Comparison of ENCODE assay signal across 16 cellular contexts in the genomic region with DNA sequence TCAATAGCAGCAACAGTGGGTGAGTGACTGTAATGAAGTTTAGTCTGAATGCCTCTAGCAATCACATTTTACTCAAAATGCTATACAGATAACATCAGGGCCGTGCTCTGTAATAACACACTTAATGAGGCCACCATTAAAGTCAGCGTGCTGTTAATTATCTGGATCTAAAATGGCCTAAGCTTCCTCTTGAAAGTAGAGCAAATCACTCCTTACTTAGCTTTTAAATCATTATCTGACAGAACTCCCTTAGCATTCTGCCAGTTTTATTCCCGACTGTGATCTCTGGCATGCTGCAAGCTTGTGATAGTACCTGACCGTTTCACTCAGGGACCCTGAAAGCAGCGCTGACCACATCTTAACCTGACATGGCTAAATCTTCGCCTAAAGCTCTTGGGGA. TPM values are rescaled to one million over a fixed set of nuclear protein-coding genes. Genes with fewer than 3 reads are reported as not detected.
DNase-seq lines count a peak whose midpoint lies in the region; ATAC-seq and TF ChIP-seq lines count a peak whose summit lies in the region.
"Had no signal": no experiment of that assay in that cellular context is flagged by ENCODE, and none has a peak within 500 bp of the region (broad histone marks: within the 10 kb centered on the region; RNA-seq: fewer than 3 reads in every experiment).

No MANE protein-coding gene starts in this region.

- intact Hi-C loops in heart right ventricle (cut with DNase I), result loop anchor here in 1 of 10 donors (10.0 kb wide), 1 partner anchor 71 kb away; a partner anchor contains a TSS
- intact Hi-C loops in cardiac septum (cut with DNase I), result no loop called here
- intact Hi-C loops in ascending aorta (cut with DNase I), result no loop called here
- intact Hi-C loops in left lung (cut with DNase I), result no loop called here

- TF ChIP-seq CTCF in heart right ventricle (IDR thresholded peaks at IDR 0.05) (no peak), fibroblast of lung (conservative IDR thresholded peaks at IDR 0.05 in 1 of 2, IDR thresholded peaks at IDR 0.05 in 1 of 2; ENCODE audit: low read depth in 1 of 2, low read length in 2 of 2) (no peak), osteocyte (IDR thresholded peaks at IDR 0.05) (no peak), ascending aorta (IDR thresholded peaks at IDR 0.05) (no peak), left lung (IDR thresholded peaks at IDR 0.05) (no peak)

- no peak for ATAC-seq in heart right ventricle
- no peak for ATAC-seq in HG03108 (IDR thresholded peaks at IDR 0.05; ENCODE audit: unreplicated experiment)
- no peak for ATAC-seq in left lung
- ATAC-seq: HCT116, mucosa of descending colon had no signal

- peaks cover 20% of the 10 kb centered on the region for H3K79me2 ChIP-seq in fibroblast of lung (ENCODE audit: control insufficient read depth, insufficient read depth, low read length)

- H3K27ac ChIP-seq in heart right ventricle (peak overlapping the region in 9 of 10 donors; percentile 29 to 89 (median 79)), fibroblast of lung (ENCODE audit: insufficient read depth, low read length) (peak overlapping the region; percentile 91), ascending aorta (peak overlapping the region in 1 of 2 donors; percentile 66), left lung (peak overlapping the region in 1 of 2 donors; percentile 71)
- H3K27ac ChIP-seq: SJSA1 had no signal

- no peaks in the 10 kb centered on the region for H3K9me3 Mint-ChIP-seq in osteocyte (ENCODE audit: unreplicated experiment)

- peaks cover 25% of the 10 kb centered on the region for H3K4me1 Mint-ChIP-seq in osteocyte (ENCODE audit: unreplicated experiment)

- no peak for DNase-seq in heart right ventricle
- no peak for DNase-seq in cardiac septum (ENCODE audit: low spot score)
- DNase-seq in fibroblast of lung (ENCODE audit: low read depth in 2 of 2), result no peak
- DNase-seq in osteocyte (ENCODE audit: extremely low spot score, unreplicated experiment), result no peak
- no peak for DNase-seq in ascending aorta (ENCODE audit: low spot score in 2 of 2)
- no peak for DNase-seq in activated CD8-positive, alpha-beta memory T cell treated with anti-CD3 and anti-CD28 coated beads, Interleukin-2, amount 50 U/mL, for 48 hours
- DNase-seq in left lung, result no peak
- DNase-seq: brain microvascular endothelial cell; cortex of kidney; mucosa of descending colon; NCI-H2171 treated with DMSO at 0.1 percent for 48 hours; OCI-M1; stimulated activated naive CD4-positive, alpha-beta T cell treated with Interleukin-2 at 50 U/mL for 16 hours had no signal

- no peak overlapping the region for H3K9ac ChIP-seq in fibroblast of lung (ENCODE audit: insufficient read depth, low read length)

- H3K36me3 ChIP-seq in heart right ventricle, result peaks cover 0 to 55% (median 25%) of the 10 kb centered on the region in 9 donors
- peaks cover 7% of the 10 kb centered on the region for H3K36me3 ChIP-seq in fibroblast of lung (ENCODE audit: control insufficient read depth, insufficient read depth, low read length)
- H3K36me3 ChIP-seq in ascending aorta, result peaks cover 30 to 41% of the 10 kb centered on the region in 2 donors
- H3K36me3 ChIP-seq in left lung, result peaks cover 0 to 49% of the 10 kb centered on the region in 2 donors

- no peak overlapping the region for H3K4me2 ChIP-seq in fibroblast of lung (ENCODE audit: extremely low read depth, insufficient read depth, low read length)

- H3K4me3 Mint-ChIP-seq in osteocyte (ENCODE audit: unreplicated experiment), result no peak overlapping the region

- H3K4me3 ChIP-seq in heart right ventricle (no peak overlapping the region), fibroblast of lung (replicated peaks in 1 of 4; ENCODE audit: control extremely low read depth in 1 of 4, insufficient read depth in 1 of 4, low read depth in 3 of 4, low read length in 4 of 4) (no peak overlapping the region), ascending aorta (no peak overlapping the region), left lung (no peak overlapping the region)
- H3K4me3 ChIP-seq: mucosa of descending colon, SJSA1 had no signal

- no peaks in the 10 kb centered on the region for H4K20me1 ChIP-seq in fibroblast of lung (ENCODE audit: control insufficient read depth, extremely low read depth, insufficient read depth, low read length)

- no peaks in the 10 kb centered on the region for H3K27me3 ChIP-seq in heart right ventricle
- H3K27me3 ChIP-seq in fibroblast of lung (ENCODE audit: control insufficient read depth, insufficient read depth, low read length), result no peaks in the 10 kb centered on the region
- H3K27me3 ChIP-seq in ascending aorta, result no peaks in the 10 kb centered on the region
- H3K27me3 ChIP-seq in left lung, result no peaks in the 10 kb centered on the region
- H3K27me3 ChIP-seq: brain microvascular endothelial cell, SJSA1 had no signal

- peaks cover 38% of the 10 kb centered on the region for H3K36me3 Mint-ChIP-seq in osteocyte (ENCODE audit: unreplicated experiment)

- WGBS in heart right ventricle, 2 donors, result 71 to 79% methylated on average over 6 of the region's 6 CpGs

- H2AFZ ChIP-seq in fibroblast of lung (ENCODE audit: low read length), result no peak overlapping the region

- no peaks in the 10 kb centered on the region for H3K27me3 Mint-ChIP-seq in osteocyte (ENCODE audit: unreplicated experiment)

- H3K27ac Mint-ChIP-seq in osteocyte (ENCODE audit: unreplicated experiment), result peak overlapping the region; percentile 62

- H3K4me1 ChIP-seq in heart right ventricle (peaks cover 5 to 27% (median 23%) of the 10 kb centered on the region in 9 donors), fibroblast of lung (ENCODE audit: control insufficient read depth, extremely low read depth, insufficient read depth, low read length) (peaks cover 7% of the 10 kb centered on the region), ascending aorta (no peaks in the 10 kb centered on the region), left lung (peaks cover 0 to 8% of the 10 kb centered on the region in 2 donors)
- H3K4me1 ChIP-seq: SJSA1 had no signal

- H3K9me3 ChIP-seq in heart right ventricle (no peaks in the 10 kb centered on the region), fibroblast of lung (ENCODE audit: control insufficient read depth, insufficient read depth, low read depth, low read length) (no peaks in the 10 kb centered on the region), ascending aorta (no peaks in the 10 kb centered on the region), left lung (no peaks in the 10 kb centered on the region)
- H3K9me3 ChIP-seq: mucosa of descending colon, SJSA1 had no signal

RNA-seq across cellular contexts. Expression of a gene that starts 9.0 kb away (rescaled TPM):
- total RNA-seq in heart right ventricle (100 to 1,000 TPM; 446 to 663 (median 505) TPM), cardiac septum (489 TPM), fibroblast of lung (1,452 and 2,150 TPM in 2 replicates), osteocyte (1,082 and 1,101 TPM in 2 replicates), ascending aorta (1,995 TPM), left lung (1,000 to 10,000 TPM in 1 of 2 donors, 100 to 1,000 TPM in 1; 909 to 1,079 TPM)
- polyA plus RNA-seq in heart right ventricle (1,000 to 10,000 TPM; 1,343 to 1,956 TPM), fibroblast of lung (1,409 and 1,476 TPM in 2 replicates)
- 1,636 and 1,862 TPM in 2 replicates for polyA plus RNA-seq in fibroblast of lung (2012)
- polyA minus RNA-seq in fibroblast of lung (ENCODE audit: low replicate concordance), result 159 and 203 TPM in 2 replicates

RNA-seq across cellular contexts. Expression of a gene that starts 10.8 kb away (rescaled TPM):
- total RNA-seq in heart right ventricle (1 to 10 TPM; 2.0 to 7.2 (median 4.1) TPM), cardiac septum (3.1 TPM), fibroblast of lung (0.77 and 0.83 TPM in 2 replicates), osteocyte (not detected in 2 replicates), ascending aorta (0.75 TPM), left lung (1 to 10 TPM in 1 of 2 donors, under 1 TPM in 1; 0.84 to 1.4 TPM)
- polyA plus RNA-seq in heart right ventricle (10 to 100 TPM; 18.2 to 26.7 TPM), fibroblast of lung (0.30 and 0.34 TPM in 2 replicates)
- polyA plus RNA-seq in fibroblast of lung (2012), result 0.14 and 0.43 TPM in 2 replicates
- polyA minus RNA-seq in fibroblast of lung (ENCODE audit: low replicate concordance), result 0.82 TPM in 1 of 2 replicates, not detected in the other
- total RNA-seq: SJSA1 had no signal

RNA-seq across cellular contexts. Expression of a gene that starts 25.9 kb away (rescaled TPM):
- total RNA-seq in heart right ventricle, result 10 to 100 TPM; 17.3 to 24.0 (median 19.9) TPM
- 10 to 100 TPM in 1 of 2 donors, 1 to 10 TPM in 1; 8.7 to 15.3 TPM for polyA plus RNA-seq in heart right ventricle
- 21.4 TPM for total RNA-seq in cardiac septum
- total RNA-seq in fibroblast of lung, result 28.5 and 31.2 TPM in 2 replicates
- 23.8 and 28.6 TPM in 2 replicates for polyA plus RNA-seq in fibroblast of lung
- polyA plus RNA-seq in fibroblast of lung (2012), result 29.8 and 34.0 TPM in 2 replicates
- 12.2 and 18.5 TPM in 2 replicates for polyA minus RNA-seq in fibroblast of lung (ENCODE audit: low replicate concordance)
- 24.6 and 25.5 TPM in 2 replicates for total RNA-seq in osteocyte
- 9.3 TPM for total RNA-seq in ascending aorta
- total RNA-seq in left lung, result 10 to 100 TPM; 16.1 to 22.8 TPM
